Comparison of ENCODE assay signal across 14 cellular contexts in genomic region chr7:19970514-19970913, GRCh38.
"Had no signal": no experiment of that assay in that cellular context is flagged by ENCODE, and none has a peak within 500 bp of the region (broad histone marks: within the 10 kb centered on the region; RNA-seq: fewer than 3 reads in every experiment).

No MANE protein-coding gene starts in this region.

- ATAC-seq: activated T-cell treated with anti-CD3 and anti-CD28 coated beads, Interleukin-2, amount 50 U/mL, for 72 hours; lower lobe of right lung had no signal

- H3K27ac Mint-ChIP-seq: activated T-cell treated with anti-CD3 and anti-CD28 coated beads, Interleukin-2, amount 50 U/mL, for 72 hours; nephron progenitor cell; T-helper 1 cell treated with Interleukin-12 subunit alpha and Interleukin-12 subunit beta and Interleukin-4 antibody, amounts not matched to agents 30 μg/mL and 1 μg/mL, for 36 hours had no signal

- H3K4me1 Mint-ChIP-seq: activated naive CD4-positive, alpha-beta T cell treated with anti-CD3 and anti-CD28 coated beads, Interleukin-2, amount 50 U/mL, for 24 hours; nephron progenitor cell had no signal

- H3K36me3 Mint-ChIP-seq: activated naive CD4-positive, alpha-beta T cell treated with anti-CD3 and anti-CD28 coated beads, Interleukin-2, amount 50 U/mL, for 24 hours had no signal

- H3K27me3 Mint-ChIP-seq: activated naive CD4-positive, alpha-beta T cell treated with anti-CD3 and anti-CD28 coated beads, Interleukin-2, amount 50 U/mL, for 24 hours had no signal

- H3K9me3 Mint-ChIP-seq: activated naive CD4-positive, alpha-beta T cell treated with anti-CD3 and anti-CD28 coated beads, Interleukin-2, amount 50 U/mL, for 24 hours; nephron progenitor cell; T-helper 1 cell treated with Interleukin-12 subunit alpha and Interleukin-12 subunit beta and Interleukin-4 antibody, amounts not matched to agents 30 μg/mL and 1 μg/mL, for 36 hours had no signal

- H3K4me1 ChIP-seq: adrenal gland, lower lobe of right lung, tibial artery had no signal

- H3K27ac ChIP-seq: adrenal gland, lower lobe of right lung, tibial artery had no signal

- H3K27me3 ChIP-seq: adrenal gland, tibial artery had no signal

- H3K9me3 ChIP-seq: adrenal gland, lower lobe of right lung, tibial artery had no signal

- H3K4me3 ChIP-seq: adrenal gland, lower lobe of right lung, tibial artery had no signal

- H3K4me3 Mint-ChIP-seq: activated naive CD4-positive, alpha-beta T cell treated with anti-CD3 and anti-CD28 coated beads, Interleukin-2, amount 50 U/mL, for 24 hours; activated T-cell treated with anti-CD3 and anti-CD28 coated beads, Interleukin-2, amount 50 U/mL, for 72 hours; nephron progenitor cell; T-helper 1 cell treated with Interleukin-12 subunit alpha and Interleukin-12 subunit beta and Interleukin-4 antibody, amounts not matched to agents 30 μg/mL and 1 μg/mL, for 36 hours had no signal

- H3K36me3 ChIP-seq: adrenal gland, lower lobe of right lung, tibial artery had no signal

- DNase-seq: activated CD4-positive, alpha-beta T cell treated with anti-CD3 and anti-CD28 coated beads for 1 hour; activated CD4-positive, alpha-beta T cell treated with anti-CD3 and anti-CD28 coated beads, Interleukin-2, amount 50 U/mL, for 4 hours; activated effector memory CD4-positive, alpha-beta T cell treated with anti-CD3 and anti-CD28 coated beads, Interleukin-2, amount 50 U/mL, for 16 hours; activated T-cell treated with anti-CD3 and anti-CD28 coated beads, Interleukin-2, amount 50 U/mL, for 72 hours; adrenal gland; effector CD4-positive, alpha-beta T cell; lower lobe of right lung; midbrain; nephron progenitor cell; stimulated activated CD8-positive, alpha-beta memory T cell treated with anti-CD3 and anti-CD28 coated beads, Interleukin-4, amount 100 ng/mL, for 48 hours; stimulated activated naive CD4-positive, alpha-beta T cell treated with Interleukin-2 at 50 U/mL for 16 hours; tibial artery had no signal
